22 cellular contexts compared by ENCODE assay signal in genomic region chr3:4950948-4951347, GRCh38. TPM values are rescaled to one million over a fixed set of nuclear protein-coding genes. Genes with fewer than 3 reads are reported as not detected.
DNase-seq lines count a peak whose midpoint lies in the region; ATAC-seq and TF ChIP-seq lines count a peak whose summit lies in the region.
"Had no signal": no experiment of that assay in that cellular context is flagged by ENCODE, and none has a peak within 500 bp of the region (broad histone marks: within the 10 kb centered on the region; RNA-seq: fewer than 3 reads in every experiment).

No MANE protein-coding gene starts in this region.

- H3K27me3 ChIP-seq in neutrophil (no peaks in the 10 kb centered on the region), WERI-Rb-1 (ENCODE audit: insufficient read depth, low read depth, severe bottlenecking) (no peaks in the 10 kb centered on the region)
- H3K27me3 ChIP-seq: BLaER1 treated with 17β-estradiol and CSF1 and Interleukin-3, amounts not matched to agents 10 nM and 100 nM; Peyer's patch had no signal

- no peaks in the 10 kb centered on the region for H3K4me1 Mint-ChIP-seq in Calu3 (ENCODE audit: low read depth, unreplicated experiment)
- H3K4me1 Mint-ChIP-seq: CD8-positive, alpha-beta memory T cell had no signal

- H3K36me3 Mint-ChIP-seq in Calu3 (ENCODE audit: insufficient read depth, unreplicated experiment), result no peaks in the 10 kb centered on the region
- H3K36me3 Mint-ChIP-seq: CD8-positive, alpha-beta memory T cell had no signal

- H3K9me3 ChIP-seq in neutrophil (no peaks in the 10 kb centered on the region), WERI-Rb-1 (ENCODE audit: severe bottlenecking) (no peaks in the 10 kb centered on the region)
- H3K9me3 ChIP-seq: BLaER1 treated with 17β-estradiol and CSF1 and Interleukin-3, amounts not matched to agents 10 nM and 100 nM; Peyer's patch had no signal

- intact Hi-C loops in Calu3 (cut with micrococcal nuclease; ENCODE audit: unreplicated experiment), result no loop called here

- no peaks in the 10 kb centered on the region for H3K36me3 ChIP-seq in neutrophil
- H3K36me3 ChIP-seq in WERI-Rb-1, result no peaks in the 10 kb centered on the region
- H3K36me3 ChIP-seq: BLaER1 treated with 17β-estradiol and CSF1 and Interleukin-3, amounts not matched to agents 10 nM and 100 nM; Peyer's patch had no signal

- H3K4me3 Mint-ChIP-seq in Calu3 (ENCODE audit: low read depth, unreplicated experiment), result no peak overlapping the region
- H3K4me3 Mint-ChIP-seq: CD8-positive, alpha-beta memory T cell had no signal

- H3K27ac ChIP-seq in VCaP (peak overlapping the region; percentile 19; the same call in 1 of the 2 replicates), neutrophil (peak overlapping the region; percentile 73), WERI-Rb-1 (no peak overlapping the region)
- H3K27ac ChIP-seq: Peyer's patch had no signal

- no peaks in the 10 kb centered on the region for H3K9me3 Mint-ChIP-seq in Calu3 (ENCODE audit: low read depth, unreplicated experiment)
- H3K9me3 Mint-ChIP-seq: CD8-positive, alpha-beta memory T cell had no signal

- H3K4me1 ChIP-seq in neutrophil (ENCODE audit: control insufficient read depth in 1 of 2, insufficient read depth in 1 of 2, low read depth in 1 of 2, low read length in 1 of 2), result peaks cover 15 to 17% of the 10 kb centered on the region in 2 experiments
- H3K4me1 ChIP-seq: Peyer's patch had no signal

- peak overlapping the region; percentile 74 for H3K27ac Mint-ChIP-seq in Calu3 (ENCODE audit: unreplicated experiment)
- H3K27ac Mint-ChIP-seq: CD8-positive, alpha-beta memory T cell had no signal

- CTCF ChIA-PET in Calu3 (lab: Charles Lee), result interaction anchor here (0.7 kb wide), 3 partner anchors 60 to 206 kb away, joined by 3 to 8 read pairs (median 4); no protein-coding TSS in a partner anchor

- no peak for DNase-seq in Calu3
- peak; percentile 48 for DNase-seq in NCI-H69 (lab: John Stamatoyannopoulos, UW)
- DNase-seq in WERI-Rb-1, result no peak
- DNase-seq in iPS-NIHi11 (ENCODE audit: low spot score), result no peak
- DNase-seq: ACHN; CD8-positive, alpha-beta memory T cell; DMS79; H7; MM.1S; NCI-H1048; NCI-H1417 treated with DMSO at 0.1 percent for 48 hours; NCI-H187; NCI-H2107; NCI-H774; NK-92 treated with Interleukin-12 subunit alpha and Interleukin-12 subunit beta, amount 100 ng/mL, for 24 hours; Peyer's patch; T-helper 1 cell had no signal

- H3K4me3 ChIP-seq in neutrophil (ENCODE audit: low read depth in 1 of 2, low read length in 1 of 2), result no peak overlapping the region
- no peak overlapping the region for H3K4me3 ChIP-seq in WERI-Rb-1 (ENCODE audit: low read depth, low read length)
- H3K4me3 ChIP-seq: BLaER1 treated with 17β-estradiol and CSF1 and Interleukin-3, amounts not matched to agents 10 nM and 100 nM; Peyer's patch had no signal

- ATAC-seq in HG03354 (IDR thresholded peaks at IDR 0.05; ENCODE audit: poor library complexity, severe bottlenecking, unreplicated experiment), result no peak
- ATAC-seq: SK-N-SH treated with all-trans-retinoic acid at 6 μM for 48 hours had no signal

- BruUV-seq in Calu3 (replicated peaks; lab: Mats Ljungman, UMichigan), result no TSS peak

- H3K27me3 Mint-ChIP-seq in Calu3 (ENCODE audit: unreplicated experiment), result no peaks in the 10 kb centered on the region
- H3K27me3 Mint-ChIP-seq: CD8-positive, alpha-beta memory T cell had no signal

- TF ChIP-seq CTCF in Calu3 (IDR thresholded peaks at IDR 0.05; ENCODE audit: unreplicated experiment), result no peak
- no peak for TF ChIP-seq CTCF in VCaP (conservative IDR thresholded peaks at IDR 0.05)
- no peak for TF ChIP-seq CTCF in neutrophil (IDR thresholded peaks at IDR 0.05)
- TF ChIP-seq CTCF in WERI-Rb-1 (IDR thresholded peaks at IDR 0.05; ENCODE audit: low read depth, low read length), result no peak

RNA-seq across cellular contexts. Expression of gene BHLHE40, which starts 28.3 kb away (rescaled TPM):
- total RNA-seq in Calu3 (2022), result 62.2 and 71.9 TPM in 2 replicates
